Comparison of ENCODE assay signal across 18 cellular contexts in genomic region chr6:84868149-84868548, GRCh38.
A peak's percentile ranks its signal among the peaks of the same experiment; 100 is the strongest.
DNase-seq lines count a peak whose midpoint lies in the region; ATAC-seq, FAIRE-seq and TF ChIP-seq lines count a peak whose summit lies in the region.
"Had no signal": no experiment of that assay in that cellular context is flagged by ENCODE, and none has a peak within 500 bp of the region (broad histone marks: within the 10 kb centered on the region; RNA-seq: fewer than 3 reads in every experiment).

No MANE protein-coding gene starts in this region.

- H3K9ac ChIP-seq in astrocyte (ENCODE audit: low read length) = no peak overlapping the region
- no peak overlapping the region for H3K9ac ChIP-seq in smooth muscle cell (ENCODE audit: low read depth)
- H3K9ac ChIP-seq: GM23248 had no signal

- no peaks in the 10 kb centered on the region for H4K20me1 ChIP-seq in astrocyte (ENCODE audit: insufficient read depth, low read length)
- H4K20me1 ChIP-seq in smooth muscle cell (ENCODE audit: low read depth) = no peaks in the 10 kb centered on the region

- H3K27me3 ChIP-seq in ACC112 (ENCODE audit: insufficient read depth, low read length) = no peaks in the 10 kb centered on the region
- H3K27me3 ChIP-seq in astrocyte (ENCODE audit: insufficient read depth, low read length) = no peaks in the 10 kb centered on the region
- H3K27me3 ChIP-seq in smooth muscle cell (ENCODE audit: low read depth) = no peaks in the 10 kb centered on the region

- H3K27me3 Mint-ChIP-seq in astrocyte (ENCODE audit: low read depth, unreplicated experiment) = peaks cover 2% of the 10 kb centered on the region
- H3K27me3 Mint-ChIP-seq: CD4-positive, alpha-beta memory T cell had no signal

- no peaks in the 10 kb centered on the region for H3K36me3 Mint-ChIP-seq in astrocyte (ENCODE audit: low read depth, unreplicated experiment)
- H3K36me3 Mint-ChIP-seq: CD4-positive, alpha-beta memory T cell had no signal

- TF ChIP-seq CTCF in A549 (IDR thresholded peaks at IDR 0.05) = no peak
- TF ChIP-seq CTCF in astrocyte (IDR thresholded peaks at IDR 0.05; ENCODE audit: insufficient read depth, low read depth, low read length) = no peak
- no peak for TF ChIP-seq CTCF in smooth muscle cell (IDR thresholded peaks at IDR 0.05; ENCODE audit: borderline replicate concordance, insufficient read depth, poor library complexity, severe bottlenecking)
- TF ChIP-seq CTCF in GM13977 (IDR thresholded peaks at IDR 0.05; ENCODE audit: extremely low read depth, insufficient read depth, missing control alignments) = no peak

- H3K4me3 ChIP-seq in A549 (no peak overlapping the region), ACC112 (ENCODE audit: low read depth, low read length) (no peak overlapping the region), astrocyte (ENCODE audit: insufficient read depth, low read depth, low read length) (no peak overlapping the region), smooth muscle cell (no peak overlapping the region)
- H3K4me3 ChIP-seq: GM23248 had no signal

- H3K4me2 ChIP-seq in A549 (peak overlapping the region; percentile 60), astrocyte (ENCODE audit: low read length) (no peak overlapping the region), smooth muscle cell (peak overlapping the region; percentile 34)

- peak overlapping the region; percentile 2 for H3K27ac Mint-ChIP-seq in astrocyte (ENCODE audit: unreplicated experiment)
- H3K27ac Mint-ChIP-seq: CD4-positive, alpha-beta memory T cell had no signal

- no peaks in the 10 kb centered on the region for H3K9me3 Mint-ChIP-seq in astrocyte (ENCODE audit: unreplicated experiment)

- H3K27ac ChIP-seq in A549 = peak overlapping the region; percentile 29 to 72
- peak overlapping the region; percentile 40; the same call in 1 of the 2 replicates for H3K27ac ChIP-seq in ACC112 (ENCODE audit: low read depth, low read length)
- H3K27ac ChIP-seq in astrocyte (ENCODE audit: low read depth, low read length) = no peak overlapping the region
- no peak overlapping the region for H3K27ac ChIP-seq in smooth muscle cell (ENCODE audit: low read depth)

- no peaks in the 10 kb centered on the region for H3F3A ChIP-seq in smooth muscle cell (ENCODE audit: low read depth)

- no peak for FAIRE-seq in A549 (lab: Jason Lieb, UNC)
- no peak for FAIRE-seq in astrocyte (lab: Jason Lieb, UNC)
- FAIRE-seq: G401.6, GM12892, GM19239, H1 had no signal

- in situ Hi-C loops in GM13977 (cut with MboI; ENCODE audit: low pct_unique_long_range_greater_than_20kb, low sequenced_read_pairs, unreplicated experiment) = no loop called here

- H3K4me1 ChIP-seq in A549 (peaks cover 23% of the 10 kb centered on the region; the same call in 2 of the 3 replicates), ACC112 (ENCODE audit: control insufficient read depth, insufficient read depth, low read length, unreplicated experiment) (peaks cover 33% of the 10 kb centered on the region), astrocyte (ENCODE audit: insufficient read depth, low read length) (no peaks in the 10 kb centered on the region), smooth muscle cell (ENCODE audit: low read depth) (peaks cover 10% of the 10 kb centered on the region)
- H3K4me1 ChIP-seq: Caco-2 had no signal

- H3K79me2 ChIP-seq in ACC112 (ENCODE audit: control insufficient read depth, insufficient read depth, low read length, unreplicated experiment) (no peaks in the 10 kb centered on the region), astrocyte (ENCODE audit: insufficient read depth, low read length) (no peaks in the 10 kb centered on the region), smooth muscle cell (ENCODE audit: low read depth) (no peaks in the 10 kb centered on the region)

- CTCF ChIA-PET in A549 (lab: Yijun Ruan, JAX) = no interaction called here

- no peaks in the 10 kb centered on the region for H3K36me3 ChIP-seq in ACC112 (ENCODE audit: insufficient read depth, low read length)
- H3K36me3 ChIP-seq in astrocyte (ENCODE audit: insufficient read depth, low read length) = no peaks in the 10 kb centered on the region
- H3K36me3 ChIP-seq in smooth muscle cell (ENCODE audit: low read depth) = no peaks in the 10 kb centered on the region

- no peak overlapping the region for H3K4me3 Mint-ChIP-seq in astrocyte (ENCODE audit: unreplicated experiment)
- H3K4me3 Mint-ChIP-seq: CD4-positive, alpha-beta memory T cell had no signal

- no peak for TF ChIP-seq RAD21 in A549 (conservative IDR thresholded peaks at IDR 0.05 in 1 of 2, IDR thresholded peaks at IDR 0.05 in 1 of 2)

- TF ChIP-seq POLR2A in A549 (IDR thresholded peaks at IDR 0.05; ENCODE audit: low read length) = no peak

- POLR2A ChIA-PET in A549 (lab: Yijun Ruan, JAX) = no interaction called here

- H3K9me3 ChIP-seq in A549 (no peaks in the 10 kb centered on the region), astrocyte (ENCODE audit: insufficient read depth, low read depth, low read length) (no peaks in the 10 kb centered on the region), smooth muscle cell (replicated peaks; ENCODE audit: low read depth) (no peaks in the 10 kb centered on the region)
- H3K9me3 ChIP-seq: Caco-2 had no signal

- peak in 1 of 2 experiments; percentile 58; a peak in 3 of 6 replicates for ATAC-seq in A549

- no peak for DNase-seq in A549 (ENCODE audit: low read depth in 1 of 2, low spot score in 1 of 2)
- no peak for DNase-seq in astrocyte (ENCODE audit: low read depth)
- DNase-seq in smooth muscle cell (lab: John Stamatoyannopoulos, UW; ENCODE audit: unreplicated experiment) = no peak
- no peak for DNase-seq in AG20443 (ENCODE audit: low spot score)
- no peak for DNase-seq in GM13977 (ENCODE audit: low spot score)
- DNase-seq: ACHN; C1 segment of cervical spinal cord; Caco-2; CD4-positive, alpha-beta memory T cell; DMS153; DND-41; H7 had no signal

- TF ChIP-seq EP300 in A549 (IDR thresholded peaks at IDR 0.05) = no peak

- H3K4me1 Mint-ChIP-seq in astrocyte (ENCODE audit: low read depth, unreplicated experiment) = peaks cover 17% of the 10 kb centered on the region
- H3K4me1 Mint-ChIP-seq: CD4-positive, alpha-beta memory T cell had no signal

- H2AFZ ChIP-seq in ACC112 (ENCODE audit: low read length, unreplicated experiment) = no peak overlapping the region
- H2AFZ ChIP-seq in astrocyte (ENCODE audit: low read depth, low read length) = no peak overlapping the region
- H2AFZ ChIP-seq in smooth muscle cell (ENCODE audit: low read depth) = no peak overlapping the region
- H2AFZ ChIP-seq: GM23248 had no signal

TF ChIP-seq in A549, 52 proteins besides CTCF, POLR2A, EP300 and RAD21:
- TF ChIP-seq MAFK (IDR thresholded peaks at IDR 0.05; ENCODE audit: partially characterized antibody) (no peak), CHD2 (IDR thresholded peaks at IDR 0.05; ENCODE audit: low read length, partially characterized antibody) (no peak), ESRRA (IDR thresholded peaks at IDR 0.05; ENCODE audit: borderline replicate concordance, low read length) (no peak), ATOH8 (CRISPR knock-in tag; IDR thresholded peaks at IDR 0.05; ENCODE audit: low read depth) (no peak), RCOR1 (IDR thresholded peaks at IDR 0.05; ENCODE audit: low read depth, low read length) (no peak), REST (IDR thresholded peaks at IDR 0.05) (no peak)

Comparison
In these comparisons a context has a peak if more than half of its experiments do, and no peak if none do; other contexts are left out.
1. H3K27ac ChIP-seq: peak in A549 (2 of 2) and ACC112 (single experiment); none in astrocyte (single experiment) and smooth muscle cell (single experiment).